ENCODE assay signal across 8 cellular contexts in the genomic region with DNA sequence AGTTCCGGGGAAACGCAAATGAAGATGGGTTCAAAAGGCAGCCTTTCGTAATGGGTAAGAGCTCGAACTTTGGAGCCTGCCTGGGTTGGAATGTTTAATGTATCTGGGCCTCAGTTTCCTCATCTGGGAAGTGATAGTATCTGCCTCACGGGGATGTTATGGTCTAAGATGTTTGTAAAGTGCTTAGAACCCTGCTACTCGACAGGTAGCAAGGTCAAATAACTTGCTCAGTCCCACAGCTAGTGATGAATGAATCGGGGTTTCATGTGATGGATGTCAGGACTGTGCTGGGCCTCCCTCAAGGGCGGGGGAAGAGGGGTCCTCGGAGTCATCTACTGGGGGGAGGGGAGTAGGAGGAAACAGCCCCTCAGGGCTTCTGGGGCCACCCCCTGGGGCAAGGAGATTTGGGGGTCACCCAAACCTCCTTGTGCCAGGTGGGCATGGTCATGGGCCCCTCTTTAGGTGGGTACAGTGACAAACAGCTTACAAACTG. TPM values are rescaled to one million over a fixed set of nuclear protein-coding genes. Genes with fewer than 3 reads are reported as not detected.
DNase-seq lines count a peak whose midpoint lies in the region; ATAC-seq and TF ChIP-seq lines count a peak whose summit lies in the region.

No MANE protein-coding gene starts in this region.

- H3K4ac ChIP-seq in mesenchymal stem cell (ENCODE audit: low read depth in 1 of 2, low read length in 2 of 2) = no peak overlapping the region

- no peak overlapping the region for H4K91ac ChIP-seq in mesenchymal stem cell (ENCODE audit: low read length)

- no peak overlapping the region for H2BK5ac ChIP-seq in mesenchymal stem cell (ENCODE audit: low read depth, low read length, poor library complexity, severe bottlenecking)

- H4K8ac ChIP-seq in mesenchymal stem cell (ENCODE audit: low read length) = no peak overlapping the region

- H2AFZ ChIP-seq in mesenchymal stem cell (ENCODE audit: low read depth, low read length) = no peak overlapping the region

- H3K4me2 ChIP-seq in mesenchymal stem cell (ENCODE audit: low read length, poor library complexity, severe bottlenecking) = peak overlapping the region; percentile 57

- H3K27me3 ChIP-seq in heart right ventricle (no peaks in the 10 kb centered on the region), body of pancreas (no peaks in the 10 kb centered on the region), mesenchymal stem cell (ENCODE audit: control insufficient read depth in 1 of 2, insufficient read depth in 1 of 2, low read length in 2 of 2) (no peaks in the 10 kb centered on the region), upper lobe of right lung (no peaks in the 10 kb centered on the region)

- no peak for TF ChIP-seq POLR2A in body of pancreas (IDR thresholded peaks at IDR 0.05)

- no peaks in the 10 kb centered on the region for H3K79me1 ChIP-seq in mesenchymal stem cell (replicated peaks; ENCODE audit: low read length, poor library complexity, severe bottlenecking)

- peaks cover 0 to 31% (median 0%) of the 10 kb centered on the region in 9 donors for H3K36me3 ChIP-seq in heart right ventricle
- no peaks in the 10 kb centered on the region for H3K36me3 ChIP-seq in body of pancreas (replicated peaks in 1 of 2; ENCODE audit: insufficient read depth in 1 of 2, low read depth in 2 of 2)
- H3K36me3 ChIP-seq in mesenchymal stem cell (ENCODE audit: control insufficient read depth in 1 of 2, insufficient read depth in 2 of 2, low read depth in 1 of 2, low read length in 2 of 2) = peaks cover 20 to 30% of the 10 kb centered on the region in 2 experiments
- no peaks in the 10 kb centered on the region for H3K36me3 ChIP-seq in upper lobe of right lung

- peak overlapping the region; percentile 19 for H2BK120ac ChIP-seq in mesenchymal stem cell (ENCODE audit: low read depth, low read length)

- H3K18ac ChIP-seq in mesenchymal stem cell (ENCODE audit: low read depth in 1 of 2, low read length in 2 of 2) = no peak overlapping the region

- H3K9ac ChIP-seq in mesenchymal stem cell (ENCODE audit: low read length) = peak overlapping the region; percentile 95

- H2AK5ac ChIP-seq in mesenchymal stem cell (ENCODE audit: low read length, severe bottlenecking) = no peak overlapping the region

- TF ChIP-seq CTCF in heart right ventricle (IDR thresholded peaks at IDR 0.05) (no peak), body of pancreas (IDR thresholded peaks at IDR 0.05) (peak in 1 of 7 experiments; percentile 2), upper lobe of right lung (IDR thresholded peaks at IDR 0.05) (no peak)

- WGBS in heart right ventricle, 2 donors = 9 to 11% methylated on average over 9 of the region's 9 CpGs
- WGBS in body of pancreas, 2 donors = 4 to 6% methylated on average over 9 of the region's 9 CpGs
- WGBS in mesenchymal stem cell = 58% methylated on average over 9 of the region's 9 CpGs

- H3K4me1 ChIP-seq in heart right ventricle (peaks cover 0 to 50% (median 34%) of the 10 kb centered on the region in 9 donors), body of pancreas (peaks cover 68% of the 10 kb centered on the region), mesenchymal stem cell (ENCODE audit: control insufficient read depth, insufficient read depth, low read depth, low read length) (peaks cover 12% of the 10 kb centered on the region), upper lobe of right lung (peaks cover 21% of the 10 kb centered on the region)

- peak overlapping the region in 9 of 10 donors; percentile 78 to 90 (median 84) for H3K27ac ChIP-seq in heart right ventricle
- H3K27ac ChIP-seq in body of pancreas = peak overlapping the region; percentile 82 to 92 (median 88)
- no peak overlapping the region for H3K27ac ChIP-seq in mesenchymal stem cell (ENCODE audit: low read length, poor library complexity, severe bottlenecking)
- H3K27ac ChIP-seq in upper lobe of right lung = peak overlapping the region; percentile 87

- H2BK12ac ChIP-seq in mesenchymal stem cell (ENCODE audit: low read length in 2 of 2) = no peak overlapping the region

- DNase-seq in heart right ventricle (no peak), Right ventricle myocardium inferior (ENCODE audit: missing footprints) (no peak), body of pancreas (no peak), mesenchymal stem cell (no peak), upper lobe of right lung (no peak), cortex of kidney (lab: John Stamatoyannopoulos, UW) (no peak)

- intact Hi-C loops in heart right ventricle (cut with DNase I) = loop anchor here in 9 of 10 donors (2.0 to 10.0 kb wide), 6 partner anchors 35 to 193 kb away; partner anchors contain the start of genes SCRN2 (in 4 of the 9) and SP2 (in 3 of the 9)
- intact Hi-C loops in Right ventricle myocardium inferior (cut with DNase I) = loop anchor here (2.0 kb wide), 2 partner anchors 25 to 45 kb away; partner anchors contain the start of gene SP2
- intact Hi-C loops in body of pancreas (cut with DNase I) = no loop called here
- intact Hi-C loops in upper lobe of right lung (cut with DNase I) = no loop called here

- no peak overlapping the region for H2BK15ac ChIP-seq in mesenchymal stem cell (ENCODE audit: low read depth, poor library complexity, severe bottlenecking)

- H3K23ac ChIP-seq in mesenchymal stem cell (ENCODE audit: low read length in 2 of 2) = no peak overlapping the region

- H3K9me3 ChIP-seq in heart right ventricle = no peaks in the 10 kb centered on the region
- H3K9me3 ChIP-seq in body of pancreas = no peaks in the 10 kb centered on the region
- H3K9me3 ChIP-seq in mesenchymal stem cell (ENCODE audit: control insufficient read depth, low read length) = no peaks in the 10 kb centered on the region
- no peaks in the 10 kb centered on the region for H3K9me3 ChIP-seq in upper lobe of right lung

- ATAC-seq in heart right ventricle (no peak), Right ventricle myocardium inferior (no peak), body of pancreas (no peak), upper lobe of right lung (no peak), GM18873 (IDR thresholded peaks at IDR 0.05; ENCODE audit: low FRiP score, unreplicated experiment) (no peak)
- ATAC-seq in activated CD4-positive, CD25-positive, alpha-beta regulatory T cell treated with anti-CD3 and anti-CD28 coated beads, Interleukin-2, amount 50 U/mL, for 24 hours = no peak

- H3K14ac ChIP-seq in mesenchymal stem cell (ENCODE audit: low read length in 2 of 2) = no peak overlapping the region

- H3K4me3 ChIP-seq in heart right ventricle = peak overlapping the region; percentile 63 to 99 (median 86)
- peak overlapping the region; percentile 19 to 63 for H3K4me3 ChIP-seq in body of pancreas
- H3K4me3 ChIP-seq in mesenchymal stem cell (ENCODE audit: insufficient read depth in 1 of 2, low read depth in 1 of 2, low read length in 2 of 2) = peak overlapping the region; percentile 71 to 95
- peak overlapping the region; percentile 96 for H3K4me3 ChIP-seq in upper lobe of right lung

RNA-seq across cellular contexts. Expression of gene PNPO, which starts 0.7 kb away (rescaled TPM):
- 10 to 100 TPM; 22.8 to 37.0 (median 31.5) TPM for total RNA-seq in heart right ventricle
- 10 to 100 TPM in 1 of 2 donors, 1 to 10 TPM in 1; 9.5 to 10.9 TPM for polyA plus RNA-seq in heart right ventricle
- 27.8 TPM for total RNA-seq in Right ventricle myocardium inferior
- 10 to 100 TPM; 27.8 to 55.4 TPM for total RNA-seq in body of pancreas
- polyA plus RNA-seq in mesenchymal stem cell (2013, experiment 1 of 2) = 6.1 TPM
- 5.4 TPM for polyA plus RNA-seq in mesenchymal stem cell (2013, experiment 2 of 2)
- total RNA-seq in upper lobe of right lung = 29.4 TPM

RNA-seq across cellular contexts. Expression of gene PRR15L, which starts 15.6 kb away (rescaled TPM):
- total RNA-seq in heart right ventricle (not detected), Right ventricle myocardium inferior (not detected), body of pancreas (10 to 100 TPM; 36.6 to 63.3 TPM), upper lobe of right lung (47.4 TPM)
- polyA plus RNA-seq in heart right ventricle = not detected
- polyA plus RNA-seq in mesenchymal stem cell (2013, experiment 1 of 2) = not detected
- not detected for polyA plus RNA-seq in mesenchymal stem cell (2013, experiment 2 of 2)

RNA-seq across cellular contexts. Expression of gene CDK5RAP3, which starts 28.9 kb away (rescaled TPM):
- total RNA-seq in heart right ventricle (10 to 100 TPM; 44.0 to 71.2 (median 62.3) TPM), Right ventricle myocardium inferior (50.0 TPM), body of pancreas (100 to 1,000 TPM; 209 to 588 TPM), upper lobe of right lung (140 TPM)
- 100 to 1,000 TPM in 1 of 2 donors, 10 to 100 TPM in 1; 69.9 to 143 TPM for polyA plus RNA-seq in heart right ventricle
- 75.6 TPM for polyA plus RNA-seq in mesenchymal stem cell (2013, experiment 1 of 2)
- 69.9 TPM for polyA plus RNA-seq in mesenchymal stem cell (2013, experiment 2 of 2)

RNA-seq across cellular contexts. Expression of gene SP2, which starts 46.0 kb away (rescaled TPM):
- total RNA-seq in heart right ventricle (10 to 100 TPM; 13.0 to 18.3 (median 15.9) TPM), Right ventricle myocardium inferior (11.7 TPM), body of pancreas (1 to 10 TPM; 4.7 to 6.3 TPM), upper lobe of right lung (16.9 TPM)
- polyA plus RNA-seq in heart right ventricle = 1 to 10 TPM; 4.3 to 8.0 TPM
- polyA plus RNA-seq in mesenchymal stem cell (2013, experiment 1 of 2) = 25.4 TPM
- 26.2 TPM for polyA plus RNA-seq in mesenchymal stem cell (2013, experiment 2 of 2)

Comparison
In these comparisons a context has a peak if more than half of its experiments do, and no peak if none do; other contexts are left out.
1. H3K4me3 ChIP-seq: peak in every context shown above with its lines; median percentile 96 in upper lobe of right lung; 86 in heart right ventricle; 83 in mesenchymal stem cell; 41 in body of pancreas.
2. RNA of gene PRR15L, which starts 15.6 kb away (total RNA-seq): 36.6 to 63.3 TPM in body of pancreas and 47.4 TPM in upper lobe of right lung (single experiment); not detected in heart right ventricle and not detected in Right ventricle myocardium inferior (single experiment); every median in the first group is over 10 times any median in the second.
3. intact Hi-C loops: an anchor here in heart right ventricle (2.0 to 10.0 kb wide) and Right ventricle myocardium inferior (2.0 kb wide); none called in body of pancreas and upper lobe of right lung.